ENCODE assay signal across 15 cellular contexts in genomic region chr6:90643366-90643765, GRCh38. TPM values are rescaled to one million over a fixed set of nuclear protein-coding genes. Genes with fewer than 3 reads are reported as not detected.
DNase-seq lines count a peak whose midpoint lies in the region; ATAC-seq, FAIRE-seq and TF ChIP-seq lines count a peak whose summit lies in the region.
"Had no signal": no experiment of that assay in that cellular context is flagged by ENCODE, and none has a peak within 500 bp of the region (broad histone marks: within the 10 kb centered on the region; RNA-seq: fewer than 3 reads in every experiment).

No MANE protein-coding gene starts in this region.

- H2BK5ac ChIP-seq in H1 (ENCODE audit: low read depth, low read length), result no peak overlapping the region

- H2BK20ac ChIP-seq in H1 (ENCODE audit: low read length), result no peak overlapping the region

- no peak for FAIRE-seq in H1 (lab: Jason Lieb, UNC)

- H2BK12ac ChIP-seq in H1 (ENCODE audit: low read depth, low read length), result no peak overlapping the region

- no peaks in the 10 kb centered on the region for H3F3A ChIP-seq in GM23338 (replicated peaks; ENCODE audit: low read depth)

- H3K27ac ChIP-seq in A673 (ENCODE audit: low read depth, low read length, poor library complexity, severe bottlenecking), result no peak overlapping the region
- H3K27ac ChIP-seq in GM23338 (ENCODE audit: low read depth), result no peak overlapping the region
- no peak overlapping the region for H3K27ac ChIP-seq in H1 (ENCODE audit: low read depth, low read length)
- H3K27ac ChIP-seq: PC-9 had no signal

- no peak overlapping the region for H3K4ac ChIP-seq in H1 (replicated peaks; ENCODE audit: insufficient read length, low read depth, low read length)

- peaks cover 1% of the 10 kb centered on the region; the same call in 2 of the 3 replicates for H3K9me3 Mint-ChIP-seq in GM23338

- no peak overlapping the region for H3K9ac ChIP-seq in H1 (replicated peaks in 1 of 4; ENCODE audit: extremely low read depth in 1 of 4, low read depth in 3 of 4, low read length in 3 of 4)

- H2BK15ac ChIP-seq in H1 (ENCODE audit: low read length), result no peak overlapping the region

- H3K4me2 ChIP-seq in GM23338 (no peak overlapping the region), H1 (ENCODE audit: insufficient read depth in 1 of 2, low read depth in 2 of 2, low read length in 2 of 2) (no peak overlapping the region)
- H3K4me2 ChIP-seq: PC-9 had no signal

- no peaks in the 10 kb centered on the region for H3K27me3 ChIP-seq in A673 (replicated peaks; ENCODE audit: insufficient read depth, low read depth, low read length, poor library complexity)
- H3K27me3 ChIP-seq in GM23338 (ENCODE audit: insufficient read depth), result no peaks in the 10 kb centered on the region
- H3K27me3 ChIP-seq in H1 (replicated peaks in 1 of 4; ENCODE audit: control insufficient read depth in 3 of 4, extremely low read depth in 1 of 4, insufficient read depth in 3 of 4, low read length in 3 of 4), result no peaks in the 10 kb centered on the region

- H3K56ac ChIP-seq in H1 (replicated peaks; ENCODE audit: insufficient read length, low read depth, low read length), result no peak overlapping the region

- no peaks in the 10 kb centered on the region for H3K36me3 ChIP-seq in A673 (ENCODE audit: insufficient read depth, low read length, poor library complexity, severe bottlenecking)
- H3K36me3 ChIP-seq in GM23338 (ENCODE audit: insufficient read depth), result no peaks in the 10 kb centered on the region
- H3K36me3 ChIP-seq in H1 (ENCODE audit: control insufficient read depth in 2 of 4, insufficient read depth in 4 of 4, low read length in 3 of 4), result no peaks in the 10 kb centered on the region

- no peak for TF ChIP-seq CTCF in A673 (conservative IDR thresholded peaks at IDR 0.05; ENCODE audit: low read depth, low read length)
- TF ChIP-seq CTCF in GM23338 (conservative IDR thresholded peaks at IDR 0.05; ENCODE audit: low read depth in 2 of 2), result no peak
- no peak for TF ChIP-seq CTCF in H1 (IDR thresholded peaks at IDR 0.05; ENCODE audit: control extremely low read depth in 1 of 3, insufficient read depth in 1 of 3, low read depth in 1 of 3, low read length in 3 of 3)

- H3K4me1 Mint-ChIP-seq in GM23338, result peaks cover 5% of the 10 kb centered on the region; the same call in 2 of the 3 replicates

- H3K14ac ChIP-seq in H1 (ENCODE audit: insufficient read length), result no peak overlapping the region

- BruUV-seq in A673 (replicated peaks; lab: Mats Ljungman, UMichigan), result no TSS peak

- no peak overlapping the region for H4K8ac ChIP-seq in H1 (ENCODE audit: extremely low read depth, insufficient read depth, low read length)

- H3K4me3 ChIP-seq in A673 (ENCODE audit: low read depth, low read length, poor library complexity, severe bottlenecking) (no peak overlapping the region), GM23338 (no peak overlapping the region), H1 (ENCODE audit: extremely low read depth in 1 of 4, insufficient read depth in 2 of 4, low read depth in 3 of 4, low read length in 4 of 4) (no peak overlapping the region)
- H3K4me3 ChIP-seq: PC-9 had no signal

- WGBS in H1 (ENCODE audit: extremely low coverage in 1 of 2, insufficient coverage in 1 of 2, insufficient read length in 1 of 2, insufficient replicate concordance in 2 of 2, low coverage in 1 of 2, low lambda C conversion rate in 2 of 2, missing lambda C conversion rate in 1 of 2), 2 experiments, result 89% methylated on average over 3 of the region's 3 CpGs; no CpG with 5 or more reads in 1 of the 2 experiments

- intact Hi-C loops in A673 (cut with micrococcal nuclease; ENCODE audit: unreplicated experiment), result no loop called here

- H3K9me3 ChIP-seq in A673 (ENCODE audit: low read depth, low read length, poor library complexity, severe bottlenecking), result no peaks in the 10 kb centered on the region
- no peaks in the 10 kb centered on the region for H3K9me3 ChIP-seq in H1 (ENCODE audit: insufficient read depth in 2 of 2, low read depth in 1 of 2, low read length in 1 of 2)

- no peak overlapping the region for H4K5ac ChIP-seq in H1 (ENCODE audit: insufficient read length, low read depth, low read length)

- H2AFZ ChIP-seq in GM23338 (peak overlapping the region; percentile 23; the same call in 1 of the 2 replicates), H1 (ENCODE audit: low read length) (0 out of 2 replicates have a peak overlapping the region, but pooled peaks have one; percentile 4)
- H2AFZ ChIP-seq: PC-9 had no signal

- H2BK120ac ChIP-seq in H1 (replicated peaks; ENCODE audit: low read depth, low read length), result no peak overlapping the region

- H3K36me3 Mint-ChIP-seq in GM23338 (ENCODE audit: low read depth), result peaks cover under 1% of the 10 kb centered on the region; the same call in 2 of the 3 replicates

- peaks cover 6% of the 10 kb centered on the region; the same call in 1 of the 2 replicates for H3K9me2 ChIP-seq in GM23338 (ENCODE audit: insufficient read depth)

- TF ChIP-seq EP300 in H1 (IDR thresholded peaks at IDR 0.05; ENCODE audit: borderline replicate concordance in 1 of 2, low read depth in 2 of 2, low read length in 2 of 2), result no peak

- ATAC-seq in GM23338 (no peak), HG02884 (IDR thresholded peaks at IDR 0.05; ENCODE audit: unreplicated experiment) (no peak)

- H3K27ac Mint-ChIP-seq in GM23338, result no peak overlapping the region

- no peaks in the 10 kb centered on the region for H3K79me2 ChIP-seq in GM23338 (replicated peaks; ENCODE audit: insufficient read depth)
- no peaks in the 10 kb centered on the region for H3K79me2 ChIP-seq in H1 (ENCODE audit: control insufficient read depth in 1 of 2, insufficient read depth in 2 of 2, low read length in 2 of 2)

- CTCF ChIA-PET in A673 (lab: Charles Lee), result no interaction called here
- CTCF ChIA-PET in H1 (lab: Charles Lee; ENCODE audit: partially characterized antibody), result no interaction called here

- H3K4me3 Mint-ChIP-seq in GM23338, result no peak overlapping the region

- H3K23me2 ChIP-seq in H1 (ENCODE audit: low read depth, low read length), result no peaks in the 10 kb centered on the region

- no peak for TF ChIP-seq RAD21 in H1 (IDR thresholded peaks at IDR 0.05 in 1 of 2, conservative IDR thresholded peaks at IDR 0.05 in 1 of 2; ENCODE audit: low read depth in 2 of 2, low read length in 2 of 2)

- no peak for TF ChIP-seq POLR2A in H1 (IDR thresholded peaks at IDR 0.05; ENCODE audit: control extremely low read depth in 1 of 2, low read depth in 2 of 2, low read length in 2 of 2)

- no peak overlapping the region for H3K18ac ChIP-seq in H1 (ENCODE audit: extremely low read depth, low read length)

- no peak overlapping the region for H3K23ac ChIP-seq in H1 (ENCODE audit: insufficient read length)

- no peaks in the 10 kb centered on the region for H4K20me1 ChIP-seq in GM23338 (replicated peaks; ENCODE audit: insufficient read depth)
- no peaks in the 10 kb centered on the region for H4K20me1 ChIP-seq in H1 (replicated peaks in 1 of 2; ENCODE audit: control insufficient read depth in 1 of 2, insufficient read depth in 2 of 2, low read length in 2 of 2)

- DNase-seq in A673 (ENCODE audit: low spot score), result peak; percentile 16
- DNase-seq in GM23338 (ENCODE audit: low spot score), result no peak
- peak; percentile 1 for DNase-seq in M059J (ENCODE audit: low read depth)
- no peak for DNase-seq in H1 (ENCODE audit: low read depth in 1 of 2, low spot score in 2 of 2)
- DNase-seq in 8988T, result no peak
- DNase-seq in SHP77 treated with DMSO at 0.1 percent for 48 hours (lab: John Stamatoyannopoulos, UW), result no peak
- no peak for DNase-seq in activated CD4-positive, alpha-beta T cell treated with anti-CD3 and anti-CD28 coated beads, Interleukin-2, amount 50 U/mL, for 48 hours
- DNase-seq: COR-L47, DMS53, NCI-H1930, NCI-H446, NCI-H69, PC-9, SW 1271 had no signal

- no peak overlapping the region for H4K91ac ChIP-seq in H1 (replicated peaks; ENCODE audit: insufficient read length, low read length)

- no peak overlapping the region for H2AK5ac ChIP-seq in H1 (ENCODE audit: low read depth, low read length)

- no peaks in the 10 kb centered on the region for H3K4me1 ChIP-seq in A673 (ENCODE audit: insufficient read depth, low read length, poor library complexity, severe bottlenecking)
- no peaks in the 10 kb centered on the region for H3K4me1 ChIP-seq in GM23338 (ENCODE audit: insufficient read depth)
- H3K4me1 ChIP-seq in H1 (replicated peaks in 1 of 4; ENCODE audit: control insufficient read depth in 3 of 4, insufficient read depth in 4 of 4, low read length in 3 of 4), result no peaks in the 10 kb centered on the region

- no peaks in the 10 kb centered on the region for H3K79me1 ChIP-seq in H1 (ENCODE audit: low read depth, low read length)

- H3K27me3 Mint-ChIP-seq in GM23338 (ENCODE audit: insufficient read depth, low read depth, poor library complexity), result peaks cover 3% of the 10 kb centered on the region

- POLR2A ChIA-PET in A673 (lab: Charles Lee; ENCODE audit: low non-redundant PET) (no interaction called here), H1 (lab: Charles Lee; ENCODE audit: partially characterized antibody) (no interaction called here)

TF ChIP-seq in H1, 55 proteins besides CTCF, POLR2A, EP300 and RAD21:
- TF ChIP-seq CEBPB (IDR thresholded peaks at IDR 0.05; ENCODE audit: low read depth, low read length), result no peak

RNA-seq across cellular contexts. Expression of gene MAP3K7, which starts 56.5 kb away (rescaled TPM):
- 34.3 and 35.6 TPM in 2 replicates for total RNA-seq in A673 (2021)
- 40.9 and 47.1 TPM in 2 replicates for total RNA-seq in GM23338 (2014; rRNA removed; shearing (Covaris generic))
- polyA plus RNA-seq in GM23338 (2016; fragmentation: Nextera tagmentation; extraction: Ambion mirVana) (29.6 and 33.2 TPM in 2 replicates), H1 (2011; rRNA removed) (14.8 and 27.3 TPM in 2 replicates)
- 17.1 and 20.5 TPM in 2 replicates for total RNA-seq in M059J (2014; rRNA removed; shearing (Covaris generic))
- 34.0 and 34.8 TPM in 2 replicates for total RNA-seq in H1 (2021; fragmentation: NEBNext Ultra II Directional; extraction: Animal tissue kit (Norgen Biotek cat#: 25700))
- 28.1 TPM for polyA plus RNA-seq in H1 (2011; cell fraction: cytosol; rRNA removed)
- 30.1 TPM for polyA plus RNA-seq in H1 (2011; cell fraction: nucleus; rRNA removed)
- 17.4 to 24.3 TPM (median 20.4 TPM) in 4 replicates for polyA plus RNA-seq in H1 (2012, experiment 1 of 2)
- 2.1 TPM for polyA plus RNA-seq in H1 (2012, experiment 2 of 2)
- 33.0 TPM for polyA plus RNA-seq in H1 (2013, experiment 1 of 2)
- 29.6 TPM for polyA plus RNA-seq in H1 (2013, experiment 2 of 2)
- 32.2 and 50.6 TPM in 2 replicates for polyA minus RNA-seq in H1 (2011; rRNA and poly(A)+ RNA removed)
- 18.6 TPM for polyA minus RNA-seq in H1 (2011; cell fraction: cytosol; rRNA and poly(A)+ RNA removed)
- polyA minus RNA-seq in H1 (2011; cell fraction: nucleus; rRNA and poly(A)+ RNA removed), result 63.8 TPM

Comparison
In these comparisons a context has a peak if more than half of its experiments do, and no peak if none do; other contexts are left out.
1. DNase-seq: peak in A673 (single experiment) and M059J (single experiment); none in GM23338 (single experiment), H1 (0 of 2), 8988T (single experiment), SHP77 treated with DMSO at 0.1 percent for 48 hours (single experiment) and activated CD4-positive, alpha-beta T cell treated with anti-CD3 and anti-CD28 coated beads, Interleukin-2, amount 50 U/mL, for 48 hours (0 of 2).